8 cellular contexts compared by ENCODE assay signal in genomic region chr20:13492001-13492480, GRCh38.
DNase-seq lines count a peak whose midpoint lies in the region; ATAC-seq, FAIRE-seq and TF ChIP-seq lines count a peak whose summit lies in the region.

No MANE protein-coding gene starts in this region.

- no peak overlapping the region for H3K27ac ChIP-seq in kidney (ENCODE audit: low read depth in 2 of 2, low read length in 2 of 2)

- H3K4me1 ChIP-seq in NT2/D1 (ENCODE audit: insufficient read depth, insufficient read length): no peaks in the 10 kb centered on the region
- no peaks in the 10 kb centered on the region for H3K4me1 ChIP-seq in kidney (ENCODE audit: control insufficient read depth in 1 of 2, insufficient read depth in 1 of 2, low read depth in 1 of 2, low read length in 2 of 2)

- no peak for FAIRE-seq in kidney (lab: Jason Lieb, UNC)

- H3K9me3 ChIP-seq in NT2/D1 (ENCODE audit: insufficient read depth, low read length) (no peaks in the 10 kb centered on the region), kidney (ENCODE audit: control insufficient read depth in 1 of 2, low read length in 2 of 2) (no peaks in the 10 kb centered on the region)

- TF ChIP-seq CTCF in fibroblast of villous mesenchyme (IDR thresholded peaks at IDR 0.05; ENCODE audit: insufficient read depth, low read depth, low read length): no peak
- no peak for TF ChIP-seq CTCF in omental fat pad (IDR thresholded peaks at IDR 0.05)
- TF ChIP-seq CTCF in kidney (IDR thresholded peaks at IDR 0.05; ENCODE audit: borderline replicate concordance, extremely low read depth, insufficient read depth): no peak

- ATAC-seq in omental fat pad (ENCODE audit: low FRiP score): peak; percentile 90

- H3K4me3 ChIP-seq in NT2/D1 (ENCODE audit: insufficient read length, low read depth): no peak overlapping the region
- H3K4me3 ChIP-seq in fibroblast of villous mesenchyme (ENCODE audit: low read depth, low read length): no peak overlapping the region
- H3K4me3 ChIP-seq in kidney (ENCODE audit: low read length in 2 of 2): no peak overlapping the region

- peak; percentile 15 for DNase-seq in CD1c-positive myeloid dendritic cell (ENCODE audit: extremely low spot score)
- DNase-seq in NT2/D1 (ENCODE audit: low read depth, low spot score): peak; percentile 55
- DNase-seq in fibroblast of villous mesenchyme (ENCODE audit: low read depth): peak; percentile 83
- DNase-seq in omental fat pad (ENCODE audit: low spot score): no peak
- no peak for DNase-seq in posterior vena cava (ENCODE audit: low spot score)
- no peak for DNase-seq in GM19240 (ENCODE audit: insufficient read length, low spot score)
- DNase-seq in kidney: no peak
- no peak for DNase-seq in cerebellar cortex (ENCODE audit: low spot score)

- intact Hi-C loops in posterior vena cava (cut with DNase I) (no loop called here), kidney (cut with DNase I) (no loop called here)

- H3K27me3 ChIP-seq in NT2/D1 (ENCODE audit: insufficient read depth, insufficient read length): no peaks in the 10 kb centered on the region

- H3K9ac ChIP-seq in NT2/D1 (ENCODE audit: insufficient read length, low read depth): no peak overlapping the region
- H3K9ac ChIP-seq in kidney (ENCODE audit: low read length in 2 of 2): no peak overlapping the region

- H3K36me3 ChIP-seq in NT2/D1 (ENCODE audit: insufficient read depth, insufficient read length, low read length) (peaks cover 4% of the 10 kb centered on the region), kidney (ENCODE audit: control insufficient read depth in 1 of 2, insufficient read depth in 2 of 2, low read length in 2 of 2) (no peaks in the 10 kb centered on the region)

Comparison
In these comparisons a context has a peak if more than half of its experiments do, and no peak if none do; other contexts are left out.
1. DNase-seq: peak in CD1c-positive myeloid dendritic cell (single experiment), NT2/D1 (single experiment) and fibroblast of villous mesenchyme (single experiment); none in omental fat pad (single experiment), posterior vena cava (single experiment), GM19240 (single experiment), kidney (single experiment) and cerebellar cortex (single experiment).